ENCODE assay signal across 27 cellular contexts in the genomic region with DNA sequence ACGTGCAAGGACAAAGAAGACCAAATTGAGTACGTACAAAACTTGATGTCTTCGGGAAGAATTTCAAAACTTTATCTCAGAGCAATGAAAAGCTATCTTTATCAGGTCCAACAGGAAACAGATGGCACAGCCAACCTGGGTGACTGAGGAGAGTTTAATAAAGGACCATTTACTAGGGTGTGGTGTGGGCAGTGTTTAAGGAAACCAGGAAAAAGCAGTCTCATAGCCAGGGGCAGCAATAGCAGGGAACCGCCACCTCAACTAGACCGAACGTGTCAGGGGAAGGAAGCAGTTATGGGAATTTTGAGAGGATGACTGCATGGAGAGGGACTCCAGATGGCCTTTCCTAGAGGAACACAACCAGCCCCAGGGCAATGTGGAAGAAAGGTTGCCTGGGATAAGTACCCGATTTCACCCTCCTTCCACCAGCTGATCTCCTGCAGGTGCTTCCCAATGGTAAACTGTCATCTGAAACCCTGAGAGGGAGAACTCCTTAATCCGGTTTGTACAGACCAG. TPM values are rescaled to one million over a fixed set of nuclear protein-coding genes. Genes with fewer than 3 reads are reported as not detected.
"Had no signal": no experiment of that assay in that cellular context is flagged by ENCODE, and none has a peak within 500 bp of the region (broad histone marks: within the 10 kb centered on the region; RNA-seq: fewer than 3 reads in every experiment).

No MANE protein-coding gene starts in this region.

- H3K4me1 ChIP-seq: esophagus squamous epithelium, neural progenitor cell, spleen, tibial artery, upper lobe of left lung, uterus had no signal

- H3K9me3 ChIP-seq: esophagus squamous epithelium, ovary, right lobe of liver, spleen, tibial artery, upper lobe of left lung, uterus had no signal

- H3K9ac ChIP-seq: neural progenitor cell had no signal

- H3K4me2 ChIP-seq: neural progenitor cell had no signal

- H3K27ac ChIP-seq: esophagus squamous epithelium, neural progenitor cell, ovary, right lobe of liver, spleen, tibial artery, upper lobe of left lung, uterus had no signal

- H3K27me3 ChIP-seq: neural progenitor cell, ovary, right lobe of liver, spleen, upper lobe of left lung had no signal

- DNase-seq: effector memory CD8-positive, alpha-beta T cell; esophagus squamous epithelium; foreskin fibroblast; immature natural killer cell; kidney; left cardiac atrium; natural killer cell; nucleus accumbens; ovary; right lobe of liver; spleen; stimulated activated CD4-positive, alpha-beta T cell treated with anti-CD3 and anti-CD28 coated beads, Interleukin-15, amount 100 ng/mL, for 24 hours; stimulated activated CD4-positive, alpha-beta T cell treated with anti-CD3 and anti-CD28 coated beads, Interleukin-1b, Interleukin-23, amount 100 ng/mL, for 48 hours; stimulated activated CD4-positive, alpha-beta T cell treated with anti-CD3 and anti-CD28 coated beads, Interleukin-4, amount 100 ng/mL, for 24 hours; tibial artery; upper lobe of left lung; uterus had no signal

- H3K36me3 ChIP-seq: esophagus squamous epithelium, neural progenitor cell, ovary, right lobe of liver, spleen, tibial artery, upper lobe of left lung, uterus had no signal

- H3K4me3 ChIP-seq: esophagus squamous epithelium, neural progenitor cell, ovary, right lobe of liver, spleen, tibial artery, upper lobe of left lung, uterus had no signal

- ATAC-seq: effector memory CD8-positive, alpha-beta T cell; left cardiac atrium; natural killer cell; right lobe of liver; stimulated activated memory B cell treated with anti-CD40 and anti-IgM and Interleukin-4, amounts not matched to agents 10 μg/mL and 1 μg/mL and 100 μg/mL, for 72 hours had no signal

- H2AFZ ChIP-seq: neural progenitor cell had no signal

RNA-seq across cellular contexts. Expression of a gene that starts 15.2 kb away (rescaled TPM):
- total RNA-seq: epithelial cell of proximal tubule, esophagus squamous epithelium, kidney, left cardiac atrium, liver, lung microvascular endothelial cell, mucosa of gallbladder, myocyte, natural killer cell, ovary, progenitor cell of endocrine pancreas, renal cortical epithelial cell, right lobe of liver, spleen, temporal lobe, upper lobe of left lung, uterus had no signal
- polyA plus RNA-seq: immature natural killer cell, liver, ovary had no signal

RNA-seq across cellular contexts. Expression of a gene that starts 19.4 kb away (rescaled TPM):
- total RNA-seq: epithelial cell of proximal tubule, esophagus squamous epithelium, kidney, left cardiac atrium, liver, lung microvascular endothelial cell, mucosa of gallbladder, myocyte, natural killer cell, ovary, progenitor cell of endocrine pancreas, renal cortical epithelial cell, right lobe of liver, spleen, temporal lobe, upper lobe of left lung, uterus had no signal
- polyA plus RNA-seq: immature natural killer cell, liver, ovary, spleen had no signal

RNA-seq across cellular contexts. Expression of a gene that starts 34.6 kb away (rescaled TPM):
- total RNA-seq: epithelial cell of proximal tubule, esophagus squamous epithelium, kidney, left cardiac atrium, liver, lung microvascular endothelial cell, mucosa of gallbladder, myocyte, natural killer cell, ovary, progenitor cell of endocrine pancreas, renal cortical epithelial cell, right lobe of liver, spleen, temporal lobe, upper lobe of left lung, uterus had no signal
- polyA plus RNA-seq: immature natural killer cell, liver, ovary, spleen had no signal

RNA-seq across cellular contexts. Expression of a gene that starts 52.2 kb away (rescaled TPM):
- total RNA-seq: epithelial cell of proximal tubule, esophagus squamous epithelium, kidney, left cardiac atrium, liver, lung microvascular endothelial cell, mucosa of gallbladder, myocyte, natural killer cell, ovary, progenitor cell of endocrine pancreas, renal cortical epithelial cell, right lobe of liver, spleen, temporal lobe, upper lobe of left lung had no signal
- polyA plus RNA-seq: immature natural killer cell, liver, ovary, spleen had no signal

RNA-seq across cellular contexts. Expression of a gene that starts 54.3 kb away (rescaled TPM):
- total RNA-seq: epithelial cell of proximal tubule, esophagus squamous epithelium, kidney, left cardiac atrium, liver, lung microvascular endothelial cell, mucosa of gallbladder, myocyte, natural killer cell, progenitor cell of endocrine pancreas, renal cortical epithelial cell, right lobe of liver, temporal lobe, upper lobe of left lung had no signal
- polyA plus RNA-seq: immature natural killer cell, liver, ovary, spleen had no signal
